Comparison of ENCODE assay signal across 20 cellular contexts in the genomic region with DNA sequence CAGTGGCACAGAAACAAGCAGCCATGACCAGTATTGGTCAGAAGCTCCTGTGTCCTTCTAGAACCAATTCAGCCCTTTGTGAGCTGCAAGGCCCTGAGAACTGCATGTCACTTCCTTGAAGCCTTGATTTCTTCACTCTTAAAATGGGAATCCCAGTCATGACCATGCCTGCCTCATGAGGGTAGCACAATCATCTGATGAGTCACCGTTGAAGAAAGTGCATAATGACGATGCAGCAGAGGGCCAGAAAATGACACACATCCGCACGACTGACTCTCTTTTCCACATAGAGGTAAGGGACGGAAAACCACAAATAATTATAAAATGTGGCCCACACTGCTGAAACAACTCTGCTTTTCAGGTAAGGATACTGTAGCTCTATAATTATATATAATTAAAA.
DNase-seq lines count a peak whose midpoint lies in the region; ATAC-seq and TF ChIP-seq lines count a peak whose summit lies in the region.
"Had no signal": no experiment of that assay in that cellular context is flagged by ENCODE, and none has a peak within 500 bp of the region (broad histone marks: within the 10 kb centered on the region; RNA-seq: fewer than 3 reads in every experiment).

No MANE protein-coding gene starts in this region.

- H3K27me3 ChIP-seq in RWPE2 (ENCODE audit: insufficient read depth, poor library complexity, severe bottlenecking) (no peaks in the 10 kb centered on the region), foreskin keratinocyte (no peaks in the 10 kb centered on the region), SJCRH30 (no peaks in the 10 kb centered on the region), H7 (ENCODE audit: control insufficient read depth, insufficient read depth, low read length) (no peaks in the 10 kb centered on the region)
- H3K27me3 ChIP-seq: colonic mucosa, thyroid gland had no signal

- in situ Hi-C loops in Caki2 (cut with HindIII; ENCODE audit: low pct_unique_long_range_greater_than_20kb, low sequenced_read_pairs) = no loop called here

- H3K9me3 ChIP-seq in RWPE2 (ENCODE audit: severe bottlenecking) = no peaks in the 10 kb centered on the region
- no peaks in the 10 kb centered on the region for H3K9me3 ChIP-seq in SJCRH30 (replicated peaks)
- H3K9me3 ChIP-seq: colonic mucosa, psoas muscle, thyroid gland had no signal

- H3K27ac ChIP-seq in RWPE2 (ENCODE audit: poor library complexity, severe bottlenecking) = peak overlapping the region; percentile 58
- H3K27ac ChIP-seq in foreskin keratinocyte = peak overlapping the region; percentile 90
- H3K27ac ChIP-seq in SJCRH30 = no peak overlapping the region
- H3K27ac ChIP-seq: 22Rv1, colonic mucosa, psoas muscle, thyroid gland had no signal

- no peak overlapping the region for H3K27ac Mint-ChIP-seq in stimulated activated naive B cell treated with anti-CD40 and anti-IgM and Interleukin-4, amounts not matched to agents 10 μg/mL and 1 μg/mL and 100 μg/mL, for 72 hours
- H3K27ac Mint-ChIP-seq: immature natural killer cell, nephron, WTC11 had no signal

- ATAC-seq in activated CD4-positive, CD25-positive, alpha-beta regulatory T cell treated with anti-CD3 and anti-CD28 coated beads, Interleukin-2, amount 50 U/mL, for 24 hours = peak; percentile 81 to 93
- peak; percentile 65 for ATAC-seq in RWPE2 (ENCODE audit: low read depth)
- ATAC-seq in foreskin keratinocyte = peak; percentile 89
- ATAC-seq in stimulated activated naive B cell treated with anti-CD40 and anti-IgM and Interleukin-4, amounts not matched to agents 10 μg/mL and 1 μg/mL and 100 μg/mL, for 72 hours (replicated peaks) = no peak
- ATAC-seq: psoas muscle, WTC11 had no signal

- no peak overlapping the region for H3K4me3 ChIP-seq in RWPE2 (ENCODE audit: severe bottlenecking)
- no peak overlapping the region for H3K4me3 ChIP-seq in SJCRH30
- no peak overlapping the region for H3K4me3 ChIP-seq in H7 (ENCODE audit: insufficient read depth, low read depth, low read length)
- H3K4me3 ChIP-seq: colonic mucosa, psoas muscle, thyroid gland had no signal

- no peak overlapping the region for H3K4me3 Mint-ChIP-seq in stimulated activated naive B cell treated with anti-CD40 and anti-IgM and Interleukin-4, amounts not matched to agents 10 μg/mL and 1 μg/mL and 100 μg/mL, for 72 hours
- H3K4me3 Mint-ChIP-seq: immature natural killer cell, nephron, WTC11 had no signal

- H3K36me3 Mint-ChIP-seq in stimulated activated naive B cell treated with anti-CD40 and anti-IgM and Interleukin-4, amounts not matched to agents 10 μg/mL and 1 μg/mL and 100 μg/mL, for 72 hours = no peaks in the 10 kb centered on the region
- H3K36me3 Mint-ChIP-seq: CD4-positive, CD25-positive, alpha-beta regulatory T cell; immature natural killer cell; WTC11 had no signal

- H3K27me3 Mint-ChIP-seq in stimulated activated naive B cell treated with anti-CD40 and anti-IgM and Interleukin-4, amounts not matched to agents 10 μg/mL and 1 μg/mL and 100 μg/mL, for 72 hours = no peaks in the 10 kb centered on the region

- H3K4me1 Mint-ChIP-seq in stimulated activated naive B cell treated with anti-CD40 and anti-IgM and Interleukin-4, amounts not matched to agents 10 μg/mL and 1 μg/mL and 100 μg/mL, for 72 hours = no peaks in the 10 kb centered on the region
- H3K4me1 Mint-ChIP-seq: immature natural killer cell had no signal

- TF ChIP-seq CTCF in RWPE2 (IDR thresholded peaks at IDR 0.05; ENCODE audit: poor library complexity, severe bottlenecking) = peak; percentile 10
- peak; percentile 37 for TF ChIP-seq CTCF in foreskin keratinocyte (conservative IDR thresholded peaks at IDR 0.05)

- peaks cover 40% of the 10 kb centered on the region for H3K4me1 ChIP-seq in RWPE2 (ENCODE audit: insufficient read depth, poor library complexity, severe bottlenecking)
- peaks cover 27% of the 10 kb centered on the region for H3K4me1 ChIP-seq in foreskin keratinocyte
- H3K4me1 ChIP-seq in SJCRH30 = no peaks in the 10 kb centered on the region
- H3K4me1 ChIP-seq: colonic mucosa, psoas muscle, thyroid gland had no signal

- H3K9me3 Mint-ChIP-seq in stimulated activated naive B cell treated with anti-CD40 and anti-IgM and Interleukin-4, amounts not matched to agents 10 μg/mL and 1 μg/mL and 100 μg/mL, for 72 hours = peaks cover 3% of the 10 kb centered on the region in 2 donors
- H3K9me3 Mint-ChIP-seq: nephron, WTC11 had no signal

- no peaks in the 10 kb centered on the region for H3K36me3 ChIP-seq in RWPE2 (ENCODE audit: low read depth)
- no peaks in the 10 kb centered on the region for H3K36me3 ChIP-seq in SJCRH30
- H3K36me3 ChIP-seq in H7 (replicated peaks; ENCODE audit: control insufficient read depth, insufficient read depth, low read length) = no peaks in the 10 kb centered on the region
- H3K36me3 ChIP-seq: colonic mucosa, thyroid gland had no signal

- no peak for DNase-seq in activated CD4-positive, CD25-positive, alpha-beta regulatory T cell (lab: John Stamatoyannopoulos, UW)
- DNase-seq in Caki2 (ENCODE audit: low read depth) = peak; percentile 3
- DNase-seq in RWPE2 (ENCODE audit: low spot score) = no peak
- DNase-seq in foreskin keratinocyte = peak; percentile 87 to 95
- DNase-seq in stimulated activated naive B cell treated with anti-CD40 and anti-IgM and Interleukin-4, amounts not matched to agents 10 μg/mL and 1 μg/mL and 100 μg/mL, for 72 hours = no peak
- no peak for DNase-seq in SJCRH30
- DNase-seq in H7 = no peak
- DNase-seq: anterior cingulate cortex, colonic mucosa, immature natural killer cell, NCI-H2081 treated with DMSO at 0.1 percent for 48 hours, NCI-H526 treated with DMSO at 0.1 percent for 48 hours, psoas muscle, SW 1271, thyroid gland had no signal

Comparison
In these comparisons a context has a peak if more than half of its experiments do, and no peak if none do; other contexts are left out.
1. ATAC-seq: peak in activated CD4-positive, CD25-positive, alpha-beta regulatory T cell treated with anti-CD3 and anti-CD28 coated beads, Interleukin-2, amount 50 U/mL, for 24 hours (2 of 2), RWPE2 (single experiment) and foreskin keratinocyte (single experiment); none in stimulated activated naive B cell treated with anti-CD40 and anti-IgM and Interleukin-4, amounts not matched to agents 10 μg/mL and 1 μg/mL and 100 μg/mL, for 72 hours (0 of 2).
2. DNase-seq: peak in Caki2 (single experiment) and foreskin keratinocyte (2 of 2); none in activated CD4-positive, CD25-positive, alpha-beta regulatory T cell (0 of 4), RWPE2 (single experiment), stimulated activated naive B cell treated with anti-CD40 and anti-IgM and Interleukin-4, amounts not matched to agents 10 μg/mL and 1 μg/mL and 100 μg/mL, for 72 hours (single experiment), SJCRH30 (0 of 2) and H7 (single experiment).